Comparison of ENCODE assay signal across 9 cellular contexts in the genomic region with DNA sequence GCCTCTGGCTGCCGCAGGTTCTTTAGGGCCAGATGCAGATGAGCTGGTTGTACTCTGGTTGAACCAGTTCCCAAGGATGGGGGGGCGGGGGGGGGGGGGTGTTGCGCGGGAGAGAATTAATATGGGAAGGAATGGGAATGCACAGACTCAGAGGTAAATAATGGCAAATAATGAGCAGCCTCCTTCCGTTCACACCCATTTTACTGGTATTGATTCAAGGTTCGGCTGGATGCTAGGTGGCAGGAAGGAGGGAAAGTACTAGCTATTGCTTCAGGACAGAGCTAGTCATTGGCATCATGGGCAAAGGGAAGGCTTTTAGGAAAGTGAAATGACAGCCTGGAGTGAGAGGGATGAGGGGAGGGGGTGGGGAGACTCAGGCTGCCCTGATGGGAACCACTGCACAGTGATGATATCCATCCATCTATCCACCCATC. TPM values are rescaled to one million over a fixed set of nuclear protein-coding genes. Genes with fewer than 3 reads are reported as not detected.
DNase-seq lines count a peak whose midpoint lies in the region; ATAC-seq and TF ChIP-seq lines count a peak whose summit lies in the region.
"Had no signal": no experiment of that assay in that cellular context is flagged by ENCODE, and none has a peak within 500 bp of the region (broad histone marks: within the 10 kb centered on the region; RNA-seq: fewer than 3 reads in every experiment).

A gene with protein sequence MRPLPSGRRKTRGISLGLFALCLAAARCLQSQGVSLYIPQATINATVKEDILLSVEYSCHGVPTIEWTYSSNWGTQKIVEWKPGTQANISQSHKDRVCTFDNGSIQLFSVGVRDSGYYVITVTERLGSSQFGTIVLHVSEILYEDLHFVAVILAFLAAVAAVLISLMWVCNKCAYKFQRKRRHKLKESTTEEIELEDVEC (minus strand): TSS at position 34 of the 434 bp plus-strand sequence. CDS start 116 bp downstream, outside the sequence.

- no peaks in the 10 kb centered on the region for H3K27me3 ChIP-seq in right atrium auricular region
- peaks cover 0 to 2% of the 10 kb centered on the region in 2 donors for H3K27me3 ChIP-seq in naive thymus-derived CD4-positive, alpha-beta T cell (ENCODE audit: control insufficient read depth in 2 of 2, insufficient read depth in 2 of 2, low read length in 2 of 2)

- H3K36me3 Mint-ChIP-seq in endothelial cell (ENCODE audit: low read depth, unreplicated experiment): no peaks in the 10 kb centered on the region
- H3K36me3 Mint-ChIP-seq in naive thymus-derived CD4-positive, alpha-beta T cell: no peaks in the 10 kb centered on the region
- no peaks in the 10 kb centered on the region for H3K36me3 Mint-ChIP-seq in activated CD8-positive, alpha-beta T cell treated with anti-CD3 and anti-CD28 coated beads, Interleukin-2, amount 10 ng/mL, durations not matched to agents 7 days and 5 days (ENCODE audit: low read depth)
- H3K36me3 Mint-ChIP-seq: activated CD8-positive, alpha-beta memory T cell treated with anti-CD3 and anti-CD28 coated beads, Interleukin-2, amount 10 ng/mL, durations not matched to agents 7 days and 5 days had no signal

- peaks cover 10% of the 10 kb centered on the region for H3K27me3 Mint-ChIP-seq in endothelial cell (ENCODE audit: unreplicated experiment)
- peaks cover 17 to 39% (median 27%) of the 10 kb centered on the region in 5 donors for H3K27me3 Mint-ChIP-seq in naive thymus-derived CD4-positive, alpha-beta T cell
- peaks cover 27% of the 10 kb centered on the region for H3K27me3 Mint-ChIP-seq in activated CD8-positive, alpha-beta T cell treated with anti-CD3 and anti-CD28 coated beads, Interleukin-2, amount 10 ng/mL, durations not matched to agents 7 days and 5 days (ENCODE audit: low read depth)

- no peak for ATAC-seq in left ventricle myocardium superior
- no peak for ATAC-seq in naive thymus-derived CD4-positive, alpha-beta T cell
- no peak for ATAC-seq in activated CD8-positive, alpha-beta T cell treated with anti-CD3 and anti-CD28 coated beads, Interleukin-2, amount 10 ng/mL, durations not matched to agents 7 days and 5 days
- ATAC-seq: activated CD8-positive, alpha-beta memory T cell treated with anti-CD3 and anti-CD28 coated beads, Interleukin-2, amount 10 ng/mL, durations not matched to agents 7 days and 5 days had no signal

- peaks cover 0 to 11% of the 10 kb centered on the region in 2 donors for H3K4me1 ChIP-seq in right atrium auricular region
- H3K4me1 ChIP-seq in naive thymus-derived CD4-positive, alpha-beta T cell (ENCODE audit: control insufficient read depth in 2 of 2, insufficient read depth in 2 of 2, low read length in 2 of 2): no peaks in the 10 kb centered on the region

- no peak for TF ChIP-seq CTCF in right atrium auricular region (IDR thresholded peaks at IDR 0.05)
- TF ChIP-seq CTCF in endothelial cell (IDR thresholded peaks at IDR 0.05; ENCODE audit: unreplicated experiment): no peak

- H3K9me3 Mint-ChIP-seq in endothelial cell (ENCODE audit: unreplicated experiment): no peaks in the 10 kb centered on the region
- peaks cover 0 to 6% (median 0%) of the 10 kb centered on the region in 11 donors for H3K9me3 Mint-ChIP-seq in naive thymus-derived CD4-positive, alpha-beta T cell
- no peaks in the 10 kb centered on the region for H3K9me3 Mint-ChIP-seq in activated CD8-positive, alpha-beta T cell treated with anti-CD3 and anti-CD28 coated beads, Interleukin-2, amount 10 ng/mL, durations not matched to agents 7 days and 5 days (ENCODE audit: insufficient read depth)

- peak within 1 kb of the TSS; percentile 35 to 64 for H3K4me3 ChIP-seq in right atrium auricular region
- H3K4me3 ChIP-seq in naive thymus-derived CD4-positive, alpha-beta T cell (ENCODE audit: low read length): no peak within 1 kb of the TSS

- DNase-seq in right atrium auricular region (ENCODE audit: low spot score) (no peak), left ventricle myocardium superior (no peak), endothelial cell (ENCODE audit: low spot score) (no peak), UCSD-AML1 (lab: John Stamatoyannopoulos, UW; ENCODE audit: unreplicated experiment) (no peak), Kasumi-1 (lab: John Stamatoyannopoulos, UW) (no peak), H4 (ENCODE audit: low spot score) (no peak)
- DNase-seq in naive thymus-derived CD4-positive, alpha-beta T cell: no peak
- no peak for DNase-seq in activated CD8-positive, alpha-beta T cell treated with anti-CD3 and anti-CD28 coated beads, Interleukin-2, amount 10 ng/mL, durations not matched to agents 7 days and 5 days
- DNase-seq: activated CD8-positive, alpha-beta memory T cell treated with anti-CD3 and anti-CD28 coated beads, Interleukin-2, amount 10 ng/mL, durations not matched to agents 7 days and 5 days had no signal

- CTCF ChIA-PET in naive thymus-derived CD4-positive, alpha-beta T cell (lab: Charles Lee): no interaction called here
- CTCF ChIA-PET in activated CD8-positive, alpha-beta T cell treated with anti-CD3 and anti-CD28 coated beads, Interleukin-2, amount 10 ng/mL, durations not matched to agents 7 days and 5 days (lab: Charles Lee): no interaction called here

- H3K36me3 ChIP-seq in right atrium auricular region: no peaks in the 10 kb centered on the region
- H3K36me3 ChIP-seq in naive thymus-derived CD4-positive, alpha-beta T cell (ENCODE audit: control insufficient read depth in 2 of 3, insufficient read depth in 3 of 3, low read length in 3 of 3): no peaks in the 10 kb centered on the region

- H3K27ac ChIP-seq in right atrium auricular region: peak within 1 kb of the TSS in 1 of 2 donors; percentile 46
- no peak within 1 kb of the TSS for H3K27ac ChIP-seq in naive thymus-derived CD4-positive, alpha-beta T cell (ENCODE audit: low read depth, low read length)

- H3K9me3 ChIP-seq in right atrium auricular region: no peaks in the 10 kb centered on the region
- no peaks in the 10 kb centered on the region for H3K9me3 ChIP-seq in naive thymus-derived CD4-positive, alpha-beta T cell (ENCODE audit: control insufficient read depth in 2 of 3, low read length in 3 of 3)

- H3K4me1 Mint-ChIP-seq in endothelial cell (ENCODE audit: unreplicated experiment): peaks cover 3% of the 10 kb centered on the region
- H3K4me1 Mint-ChIP-seq in naive thymus-derived CD4-positive, alpha-beta T cell: peaks cover 0 to 5% (median 0%) of the 10 kb centered on the region in 7 donors
- peaks cover 5% of the 10 kb centered on the region for H3K4me1 Mint-ChIP-seq in activated CD8-positive, alpha-beta T cell treated with anti-CD3 and anti-CD28 coated beads, Interleukin-2, amount 10 ng/mL, durations not matched to agents 7 days and 5 days (ENCODE audit: low read depth)

- intact Hi-C loops in left ventricle myocardium superior (cut with micrococcal nuclease): no loop called here
- intact Hi-C loops in naive thymus-derived CD4-positive, alpha-beta T cell (cut with micrococcal nuclease): no loop called here

- H3K4me3 Mint-ChIP-seq in endothelial cell (ENCODE audit: unreplicated experiment): peak within 1 kb of the TSS; percentile 54
- H3K4me3 Mint-ChIP-seq in naive thymus-derived CD4-positive, alpha-beta T cell: peak within 1 kb of the TSS in 6 of 10 donors; percentile 14 to 50 (median 43)
- no peak within 1 kb of the TSS for H3K4me3 Mint-ChIP-seq in activated CD8-positive, alpha-beta T cell treated with anti-CD3 and anti-CD28 coated beads, Interleukin-2, amount 10 ng/mL, durations not matched to agents 7 days and 5 days
- H3K4me3 Mint-ChIP-seq: activated CD8-positive, alpha-beta memory T cell treated with anti-CD3 and anti-CD28 coated beads, Interleukin-2, amount 10 ng/mL, durations not matched to agents 7 days and 5 days had no signal

- POLR2A ChIA-PET in naive thymus-derived CD4-positive, alpha-beta T cell (lab: Charles Lee): no interaction called here
- POLR2A ChIA-PET in activated CD8-positive, alpha-beta T cell treated with anti-CD3 and anti-CD28 coated beads, Interleukin-2, amount 10 ng/mL, durations not matched to agents 7 days and 5 days (lab: Charles Lee): no interaction called here

- H3K27ac Mint-ChIP-seq in endothelial cell (ENCODE audit: unreplicated experiment): no peak within 1 kb of the TSS
- H3K27ac Mint-ChIP-seq in naive thymus-derived CD4-positive, alpha-beta T cell: no peak within 1 kb of the TSS
- H3K27ac Mint-ChIP-seq in activated CD8-positive, alpha-beta T cell treated with anti-CD3 and anti-CD28 coated beads, Interleukin-2, amount 10 ng/mL, durations not matched to agents 7 days and 5 days: no peak within 1 kb of the TSS
- H3K27ac Mint-ChIP-seq: activated CD8-positive, alpha-beta memory T cell treated with anti-CD3 and anti-CD28 coated beads, Interleukin-2, amount 10 ng/mL, durations not matched to agents 7 days and 5 days had no signal

RNA-seq across cellular contexts. Expression of the gene that starts here (rescaled TPM):
- total RNA-seq in right atrium auricular region (not detected), left ventricle myocardium superior (not detected), endothelial cell (ENCODE audit: unreplicated experiment) (0.56 TPM)
- not detected for total RNA-seq in naive thymus-derived CD4-positive, alpha-beta T cell
- polyA plus RNA-seq in naive thymus-derived CD4-positive, alpha-beta T cell: not detected
- not detected for total RNA-seq in activated CD8-positive, alpha-beta T cell treated with anti-CD3 and anti-CD28 coated beads, Interleukin-2, amount 10 ng/mL, durations not matched to agents 7 days and 5 days
- not detected in 2 replicates for total RNA-seq in H4 (2014; rRNA removed; shearing (Covaris generic))
- total RNA-seq: activated CD8-positive, alpha-beta memory T cell treated with anti-CD3 and anti-CD28 coated beads, Interleukin-2, amount 10 ng/mL, durations not matched to agents 7 days and 5 days had no signal
